ENCODE assay signal across 11 cellular contexts in the genomic region with DNA sequence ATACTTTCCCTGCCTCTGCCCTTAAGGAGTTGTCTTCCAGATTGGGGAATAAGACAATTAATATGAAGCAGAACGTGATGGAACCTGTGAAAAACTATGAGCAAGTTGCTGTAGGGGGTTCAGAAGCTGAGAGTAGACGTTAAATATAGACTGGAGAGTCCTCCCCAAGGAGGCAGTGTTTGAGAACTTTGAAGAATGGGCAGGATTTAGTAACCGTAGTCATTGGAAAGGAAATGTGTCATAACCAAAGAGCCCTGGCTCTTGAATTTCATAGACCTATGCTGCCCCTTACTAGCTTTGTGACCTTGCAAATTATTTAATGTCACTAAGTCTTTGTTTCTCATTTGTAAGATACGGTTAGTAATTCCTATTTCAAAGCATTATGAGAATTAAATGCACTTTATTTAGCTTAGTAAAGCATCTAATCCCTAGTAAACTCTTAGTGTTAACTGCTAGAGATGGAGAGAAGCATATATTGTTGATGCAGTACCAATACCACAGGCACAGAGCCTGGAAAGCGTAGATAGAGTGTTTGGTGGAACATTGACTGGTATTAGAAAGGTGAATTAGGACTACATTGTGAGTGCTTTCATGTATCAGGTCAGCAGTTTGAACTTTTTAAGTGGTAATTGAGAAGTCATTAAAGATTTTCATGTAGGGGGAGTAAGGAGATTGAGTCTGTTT.
DNase-seq lines count a peak whose midpoint lies in the region; ATAC-seq and TF ChIP-seq lines count a peak whose summit lies in the region.
"Had no signal": no experiment of that assay in that cellular context is flagged by ENCODE, and none has a peak within 500 bp of the region (broad histone marks: within the 10 kb centered on the region; RNA-seq: fewer than 3 reads in every experiment).

No MANE protein-coding gene starts in this region.

- H3K27ac Mint-ChIP-seq in activated naive CD8-positive, alpha-beta T cell treated with anti-CD3 and anti-CD28 coated beads, Interleukin-2, amount 50 U/mL, for 24 hours: no peak overlapping the region
- H3K27ac Mint-ChIP-seq: naive thymus-derived CD8-positive, alpha-beta T cell had no signal

- peaks cover 2% of the 10 kb centered on the region for H3K36me3 Mint-ChIP-seq in activated naive CD8-positive, alpha-beta T cell treated with anti-CD3 and anti-CD28 coated beads, Interleukin-2, amount 50 U/mL, for 24 hours (ENCODE audit: low read depth)

- peaks cover 96% of the 10 kb centered on the region for H3K79me2 ChIP-seq in DOHH2 (ENCODE audit: control insufficient read depth, low read length)

- no peaks in the 10 kb centered on the region for H3K27me3 ChIP-seq in DOHH2 (ENCODE audit: control insufficient read depth, low read length)
- no peaks in the 10 kb centered on the region for H3K27me3 ChIP-seq in muscle layer of duodenum (ENCODE audit: low read depth, low read length)

- no peaks in the 10 kb centered on the region for H3K9me3 ChIP-seq in DOHH2 (ENCODE audit: control insufficient read depth, insufficient read depth, low read length)
- H3K9me3 ChIP-seq in muscle layer of duodenum (ENCODE audit: control insufficient read depth in 1 of 2, low read length in 2 of 2): no peaks in the 10 kb centered on the region

- ATAC-seq in HG03108 (IDR thresholded peaks at IDR 0.05; ENCODE audit: unreplicated experiment): peak; percentile 40
- ATAC-seq in activated naive CD8-positive, alpha-beta T cell treated with anti-CD3 and anti-CD28 coated beads, Interleukin-2, amount 50 U/mL, for 24 hours: peak; percentile 87

- peaks cover 20% of the 10 kb centered on the region; the same call in 1 of the 2 replicates for H4K20me1 ChIP-seq in DOHH2 (ENCODE audit: control insufficient read depth, insufficient read depth, low read depth, low read length)

- H3K36me3 ChIP-seq in DOHH2 (ENCODE audit: control insufficient read depth, low read length) (no peaks in the 10 kb centered on the region), muscle layer of duodenum (ENCODE audit: control insufficient read depth in 1 of 2, insufficient read depth in 2 of 2, low read length in 2 of 2) (no peaks in the 10 kb centered on the region)

- H3K9me2 ChIP-seq in DOHH2 (replicated peaks; ENCODE audit: control insufficient read depth, low read length): no peaks in the 10 kb centered on the region

- H3K4me3 ChIP-seq in DOHH2 (ENCODE audit: low read length) (peak overlapping the region; percentile 60), muscle layer of duodenum (ENCODE audit: low read depth in 1 of 2, low read length in 2 of 2) (no peak overlapping the region)

- H3K9me3 Mint-ChIP-seq in activated naive CD8-positive, alpha-beta T cell treated with anti-CD3 and anti-CD28 coated beads, Interleukin-2, amount 50 U/mL, for 24 hours: no peaks in the 10 kb centered on the region

- peaks cover 53% of the 10 kb centered on the region for H3K4me1 Mint-ChIP-seq in activated naive CD8-positive, alpha-beta T cell treated with anti-CD3 and anti-CD28 coated beads, Interleukin-2, amount 50 U/mL, for 24 hours

- H3K4me2 ChIP-seq in DOHH2 (ENCODE audit: low read length): peak overlapping the region; percentile 79
- H3K4me2 ChIP-seq: KMS-11 had no signal

- H3K27me3 Mint-ChIP-seq in activated naive CD8-positive, alpha-beta T cell treated with anti-CD3 and anti-CD28 coated beads, Interleukin-2, amount 50 U/mL, for 24 hours: no peaks in the 10 kb centered on the region
- H3K27me3 Mint-ChIP-seq: naive thymus-derived CD8-positive, alpha-beta T cell had no signal

- peaks cover 84% of the 10 kb centered on the region for H3K4me1 ChIP-seq in DOHH2 (ENCODE audit: control insufficient read depth, low read length)
- H3K4me1 ChIP-seq in muscle layer of duodenum (ENCODE audit: control insufficient read depth in 1 of 2, insufficient read depth in 2 of 2, low read length in 2 of 2): peaks cover 5 to 18% of the 10 kb centered on the region in 2 donors

- H3F3A ChIP-seq in DOHH2 (ENCODE audit: control insufficient read depth, insufficient read depth): peaks cover 13% of the 10 kb centered on the region

- no peak overlapping the region for H3K4me3 Mint-ChIP-seq in activated naive CD8-positive, alpha-beta T cell treated with anti-CD3 and anti-CD28 coated beads, Interleukin-2, amount 50 U/mL, for 24 hours
- H3K4me3 Mint-ChIP-seq: naive thymus-derived CD8-positive, alpha-beta T cell had no signal

- H3K27ac ChIP-seq in DOHH2 (ENCODE audit: low read depth, low read length) (peak overlapping the region; percentile 27), muscle layer of duodenum (ENCODE audit: low read length) (peak overlapping the region; percentile 56)
- H3K27ac ChIP-seq: KMS-11 had no signal

- no peak for DNase-seq in activated naive CD8-positive, alpha-beta T cell treated with anti-CD3 and anti-CD28 coated beads, Interleukin-2, amount 50 U/mL, for 24 hours
- no peak for DNase-seq in COLO829 (ENCODE audit: low spot score)
- DNase-seq in HuH-7 (ENCODE audit: low spot score): no peak
- no peak for DNase-seq in activated CD4-positive, CD25-positive, alpha-beta regulatory T cell (lab: John Stamatoyannopoulos, UW)
- no peak for DNase-seq in amniotic stem cell (lab: John Stamatoyannopoulos, UW)
- DNase-seq: activated T-cell treated with anti-CD3 and anti-CD28 coated beads, Interleukin-2, amount 50 U/mL, for 1 hour had no signal

- TF ChIP-seq CTCF in DOHH2 (IDR thresholded peaks at IDR 0.05; ENCODE audit: low read depth, low read length, poor library complexity, severe bottlenecking): peak; percentile 10
